Comparison of ENCODE assay signal across 8 cellular contexts in the genomic region with DNA sequence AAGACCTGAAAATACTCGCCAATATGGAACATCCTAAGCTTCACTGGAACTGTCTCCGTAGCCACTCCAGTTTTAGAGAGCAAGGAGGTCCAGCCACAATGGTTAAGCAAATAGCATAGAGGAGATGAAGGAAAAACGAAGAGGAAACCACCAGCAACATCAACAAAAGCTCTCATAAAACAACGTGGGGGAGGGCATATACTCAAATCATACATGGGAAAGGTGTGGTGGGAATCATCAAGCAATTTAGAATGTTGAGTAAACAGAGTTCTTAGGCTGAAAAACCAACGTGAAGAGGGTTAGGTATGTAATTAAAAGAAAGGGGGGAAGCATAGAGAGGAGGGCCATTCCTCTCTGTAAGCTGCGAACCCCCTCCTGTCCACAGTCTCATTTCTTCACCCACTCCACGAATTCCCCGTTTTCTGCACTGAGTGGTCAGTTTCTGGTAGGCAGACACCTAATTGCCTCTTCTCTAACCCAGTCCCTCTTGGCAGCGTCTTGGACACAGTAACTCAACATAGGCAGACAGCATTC. TPM values are rescaled to one million over a fixed set of nuclear protein-coding genes. Genes with fewer than 3 reads are reported as not detected.
A peak's percentile ranks its signal among the peaks of the same experiment; 100 is the strongest.
DNase-seq lines count a peak whose midpoint lies in the region; ATAC-seq and TF ChIP-seq lines count a peak whose summit lies in the region.

No MANE protein-coding gene starts in this region.

- no peaks in the 10 kb centered on the region for H3K9me3 ChIP-seq in CD8-positive, alpha-beta T cell (ENCODE audit: low read length)
- no peaks in the 10 kb centered on the region for H3K9me3 ChIP-seq in endocrine pancreas (ENCODE audit: control insufficient read depth, low read length)
- no peaks in the 10 kb centered on the region for H3K9me3 ChIP-seq in neutrophil

- peaks cover 54% of the 10 kb centered on the region for H3K4me1 Mint-ChIP-seq in CD8-positive, alpha-beta T cell (ENCODE audit: low read depth)

- POLR2A ChIA-PET in CD8-positive, alpha-beta T cell (lab: Charles Lee): interaction anchor here (0.8 to 2.7 kb wide), 6 partner anchors 8 to 214 kb away, joined by 3 to 13 read pairs (median 4); a partner anchor contains a TSS

- peak overlapping the region; percentile 95 for H3K9ac ChIP-seq in endocrine pancreas (ENCODE audit: control insufficient read depth, insufficient read depth, low read length)

- H3K4me1 ChIP-seq in CD8-positive, alpha-beta T cell (ENCODE audit: insufficient read depth, low read length): peaks cover 39% of the 10 kb centered on the region
- H3K4me1 ChIP-seq in endocrine pancreas (ENCODE audit: control insufficient read depth, insufficient read depth, low read length): peaks cover 21% of the 10 kb centered on the region
- peaks cover 32 to 52% of the 10 kb centered on the region in 2 experiments for H3K4me1 ChIP-seq in neutrophil (ENCODE audit: control insufficient read depth in 1 of 2, insufficient read depth in 1 of 2, low read depth in 1 of 2, low read length in 1 of 2)

- no peaks in the 10 kb centered on the region for H3K27me3 Mint-ChIP-seq in CD8-positive, alpha-beta T cell (ENCODE audit: low read depth)

- no peak overlapping the region for H3K4me3 Mint-ChIP-seq in CD8-positive, alpha-beta T cell

- H3K36me3 ChIP-seq in CD8-positive, alpha-beta T cell (ENCODE audit: insufficient read depth, low read length): no peaks in the 10 kb centered on the region
- H3K36me3 ChIP-seq in endocrine pancreas (ENCODE audit: control insufficient read depth, insufficient read depth, low read length) (no peaks in the 10 kb centered on the region), neutrophil (no peaks in the 10 kb centered on the region)

- intact Hi-C loops in CD8-positive, alpha-beta T cell (cut with DNase I, micrococcal nuclease): loop anchor here (2.0 to 10.0 kb wide), 12 partner anchors 149 to 1995 kb away; a partner anchor contains a TSS

- peak overlapping the region; percentile 93 for H3K27ac ChIP-seq in CD8-positive, alpha-beta T cell (ENCODE audit: low read depth, low read length)
- peak overlapping the region; percentile 97 for H3K27ac ChIP-seq in neutrophil

- H3K4me3 ChIP-seq in CD8-positive, alpha-beta T cell (ENCODE audit: low read depth, low read length): peak overlapping the region; percentile 87
- H3K4me3 ChIP-seq in endocrine pancreas (ENCODE audit: control insufficient read depth, insufficient read depth, low read length): peak overlapping the region; percentile 93
- H3K4me3 ChIP-seq in neutrophil (ENCODE audit: low read depth in 1 of 2, low read length in 1 of 2): peak overlapping the region; percentile 94 to 95

- TF ChIP-seq CTCF in CD8-positive, alpha-beta T cell (IDR thresholded peaks at IDR 0.05): no peak
- TF ChIP-seq CTCF in neutrophil (IDR thresholded peaks at IDR 0.05): no peak

- H3K36me3 Mint-ChIP-seq in CD8-positive, alpha-beta T cell: peaks cover 20% of the 10 kb centered on the region

- DNase-seq in CD8-positive, alpha-beta T cell: no peak
- DNase-seq in NCI-H146 treated with DMSO at 0.1 percent for 48 hours (lab: John Stamatoyannopoulos, UW; ENCODE audit: unreplicated experiment) (peak; percentile 43), HT-29 (ENCODE audit: low spot score) (no peak)
- no peak for DNase-seq in effector CD4-positive, alpha-beta T cell

- H3K27ac Mint-ChIP-seq in CD8-positive, alpha-beta T cell: no peak overlapping the region

- no peaks in the 10 kb centered on the region for H3K27me3 ChIP-seq in CD8-positive, alpha-beta T cell (ENCODE audit: insufficient read depth, low read length)
- H3K27me3 ChIP-seq in endocrine pancreas (ENCODE audit: control insufficient read depth, insufficient read depth, low read length) (no peaks in the 10 kb centered on the region), neutrophil (no peaks in the 10 kb centered on the region)

- CTCF ChIA-PET in CD8-positive, alpha-beta T cell (lab: Charles Lee): interaction anchor here (1.3 to 1.6 kb wide), 2 partner anchors 107 to 437 kb away, joined by 3 read pairs; a partner anchor contains a TSS

- ATAC-seq in CD8-positive, alpha-beta T cell: no peak
- ATAC-seq in HG02840 (IDR thresholded peaks at IDR 0.05; ENCODE audit: low FRiP score, unreplicated experiment) (no peak), GM19452 (IDR thresholded peaks at IDR 0.05; ENCODE audit: unreplicated experiment) (no peak)

- no peaks in the 10 kb centered on the region for H3K9me3 Mint-ChIP-seq in CD8-positive, alpha-beta T cell

RNA-seq across cellular contexts. Expression of a gene that starts 1.0 kb away (rescaled TPM):
- total RNA-seq in CD8-positive, alpha-beta T cell: 100 to 1,000 TPM; 125 to 142 TPM
- 193 and 255 TPM in 2 replicates for total RNA-seq in HT-29 (2014; rRNA removed; shearing (Covaris generic))

RNA-seq across cellular contexts. Expression of a gene that starts 1.4 kb away (rescaled TPM):
- total RNA-seq in CD8-positive, alpha-beta T cell: 1 to 10 TPM; 1.8 to 2.1 TPM
- total RNA-seq in HT-29 (2014; rRNA removed; shearing (Covaris generic)): 1.2 and 2.0 TPM in 2 replicates

RNA-seq across cellular contexts. Expression of a gene that starts 34.0 kb away (rescaled TPM):
- total RNA-seq in CD8-positive, alpha-beta T cell: not detected
- not detected in 2 replicates for total RNA-seq in HT-29 (2014; rRNA removed; shearing (Covaris generic))
